29 cellular contexts compared by ENCODE assay signal in genomic region chr9:69012690-69013403, GRCh38. TPM values are rescaled to one million over a fixed set of nuclear protein-coding genes. Genes with fewer than 3 reads are reported as not detected.
DNase-seq lines count a peak whose midpoint lies in the region; ATAC-seq and FAIRE-seq lines count a peak whose summit lies in the region.
"Had no signal": no experiment of that assay in that cellular context is flagged by ENCODE, and none has a peak within 500 bp of the region (broad histone marks: within the 10 kb centered on the region; RNA-seq: fewer than 3 reads in every experiment).

No MANE protein-coding gene starts in this region.

- H3K27ac Mint-ChIP-seq in activated CD4-positive, alpha-beta memory T cell treated with anti-CD3 and anti-CD28 coated beads, Interleukin-2, amount 10 ng/mL, durations not matched to agents 7 days and 5 days = peak overlapping the region; percentile 23
- no peak overlapping the region for H3K27ac Mint-ChIP-seq in activated CD4-positive, alpha-beta memory T cell treated with anti-CD3 and anti-CD28 coated beads for 36 hours
- H3K27ac Mint-ChIP-seq in T-helper 17 cell = peak overlapping the region; percentile 16
- peak overlapping the region in 1 of 9 donors; percentile 70 for H3K27ac Mint-ChIP-seq in naive thymus-derived CD4-positive, alpha-beta T cell
- no peak overlapping the region for H3K27ac Mint-ChIP-seq in effector memory CD8-positive, alpha-beta T cell
- H3K27ac Mint-ChIP-seq: nephron, progenitor cell of endocrine pancreas had no signal

- peak overlapping the region; percentile 40 for H3K4me3 Mint-ChIP-seq in activated CD4-positive, alpha-beta memory T cell treated with anti-CD3 and anti-CD28 coated beads, Interleukin-2, amount 10 ng/mL, durations not matched to agents 7 days and 5 days
- H3K4me3 Mint-ChIP-seq in activated CD4-positive, alpha-beta memory T cell treated with anti-CD3 and anti-CD28 coated beads for 36 hours = no peak overlapping the region
- peak overlapping the region; percentile 36 for H3K4me3 Mint-ChIP-seq in T-helper 17 cell
- H3K4me3 Mint-ChIP-seq in naive thymus-derived CD4-positive, alpha-beta T cell = peak overlapping the region in 6 of 10 donors; percentile 29 to 67 (median 50)
- H3K4me3 Mint-ChIP-seq in effector memory CD8-positive, alpha-beta T cell = no peak overlapping the region
- H3K4me3 Mint-ChIP-seq: nephron had no signal

- CTCF ChIA-PET in activated CD4-positive, alpha-beta memory T cell treated with anti-CD3 and anti-CD28 coated beads, Interleukin-2, amount 10 ng/mL, durations not matched to agents 7 days and 5 days (lab: Charles Lee) = interaction anchor here (0.6 to 2.5 kb wide), 6 partner anchors 9 to 1364 kb away, joined by 3 to 6 read pairs (median 4); partner anchors contain the start of gene FXN
- CTCF ChIA-PET in activated CD4-positive, alpha-beta memory T cell treated with anti-CD3 and anti-CD28 coated beads for 36 hours (lab: Charles Lee) = no interaction called here
- CTCF ChIA-PET in naive thymus-derived CD4-positive, alpha-beta T cell (lab: Charles Lee) = interaction anchor here (0.6 to 1.0 kb wide), 3 partner anchors 16 to 179 kb away, joined by 3 to 4 read pairs (median 3); partner anchors contain the start of gene FXN

- POLR2A ChIA-PET in activated CD4-positive, alpha-beta memory T cell treated with anti-CD3 and anti-CD28 coated beads, Interleukin-2, amount 10 ng/mL, durations not matched to agents 7 days and 5 days (lab: Charles Lee) = interaction anchor here (0.8 to 4.6 kb wide), 4 partner anchors 7 to 117 kb away, joined by 4 to 17 read pairs (median 4); no protein-coding TSS in a partner anchor
- POLR2A ChIA-PET in activated CD4-positive, alpha-beta memory T cell treated with anti-CD3 and anti-CD28 coated beads for 36 hours (lab: Charles Lee) = no interaction called here
- POLR2A ChIA-PET in naive thymus-derived CD4-positive, alpha-beta T cell (lab: Charles Lee) = interaction anchor here (0.6 kb wide), 1 partner anchor 12 kb away, joined by 3 read pairs; no protein-coding TSS in a partner anchor

- peak; percentile 64 for FAIRE-seq in GM19239 (lab: Jason Lieb, UNC)
- FAIRE-seq: A204.1, frontal cortex had no signal

- H3K27ac ChIP-seq in naive thymus-derived CD4-positive, alpha-beta T cell (ENCODE audit: low read depth, low read length) = no peak overlapping the region
- H3K27ac ChIP-seq: C4-2B, cardiac muscle cell, GM23248 had no signal

- H3K36me3 ChIP-seq in naive thymus-derived CD4-positive, alpha-beta T cell (ENCODE audit: control insufficient read depth in 2 of 3, insufficient read depth in 3 of 3, low read length in 3 of 3) = no peaks in the 10 kb centered on the region
- H3K36me3 ChIP-seq: cardiac muscle cell had no signal

- intact Hi-C loops in activated CD4-positive, alpha-beta memory T cell treated with anti-CD3 and anti-CD28 coated beads for 36 hours (cut with micrococcal nuclease) = no loop called here
- intact Hi-C loops in naive thymus-derived CD4-positive, alpha-beta T cell (cut with micrococcal nuclease) = no loop called here

- no peaks in the 10 kb centered on the region for H3K9me3 ChIP-seq in T-helper 17 cell (ENCODE audit: control insufficient read depth, low read length, poor library complexity, severe bottlenecking)
- H3K9me3 ChIP-seq in naive thymus-derived CD4-positive, alpha-beta T cell (ENCODE audit: control insufficient read depth in 2 of 3, low read length in 3 of 3) = no peaks in the 10 kb centered on the region

- H3K36me3 Mint-ChIP-seq in activated CD4-positive, alpha-beta memory T cell treated with anti-CD3 and anti-CD28 coated beads, Interleukin-2, amount 10 ng/mL, durations not matched to agents 7 days and 5 days (ENCODE audit: low read depth) = no peaks in the 10 kb centered on the region
- no peaks in the 10 kb centered on the region for H3K36me3 Mint-ChIP-seq in activated CD4-positive, alpha-beta memory T cell treated with anti-CD3 and anti-CD28 coated beads for 36 hours
- H3K36me3 Mint-ChIP-seq in T-helper 17 cell (ENCODE audit: low read depth) = peaks cover 2% of the 10 kb centered on the region
- peaks cover 0 to 3% (median 0%) of the 10 kb centered on the region in 5 donors for H3K36me3 Mint-ChIP-seq in naive thymus-derived CD4-positive, alpha-beta T cell
- no peaks in the 10 kb centered on the region for H3K36me3 Mint-ChIP-seq in effector memory CD8-positive, alpha-beta T cell (ENCODE audit: insufficient read depth)

- H3K4me1 Mint-ChIP-seq in activated CD4-positive, alpha-beta memory T cell treated with anti-CD3 and anti-CD28 coated beads, Interleukin-2, amount 10 ng/mL, durations not matched to agents 7 days and 5 days = peaks cover 26% of the 10 kb centered on the region
- peaks cover 9% of the 10 kb centered on the region for H3K4me1 Mint-ChIP-seq in activated CD4-positive, alpha-beta memory T cell treated with anti-CD3 and anti-CD28 coated beads for 36 hours (ENCODE audit: low read depth)
- peaks cover 13% of the 10 kb centered on the region for H3K4me1 Mint-ChIP-seq in T-helper 17 cell
- H3K4me1 Mint-ChIP-seq in naive thymus-derived CD4-positive, alpha-beta T cell = peaks cover 5 to 20% (median 10%) of the 10 kb centered on the region in 7 donors
- peaks cover 0 to 7% of the 10 kb centered on the region in 2 donors for H3K4me1 Mint-ChIP-seq in effector memory CD8-positive, alpha-beta T cell (ENCODE audit: low read depth in 2 of 2)
- H3K4me1 Mint-ChIP-seq: nephron had no signal

- peaks cover 51% of the 10 kb centered on the region for H3K27me3 Mint-ChIP-seq in activated CD4-positive, alpha-beta memory T cell treated with anti-CD3 and anti-CD28 coated beads, Interleukin-2, amount 10 ng/mL, durations not matched to agents 7 days and 5 days
- peaks cover 10% of the 10 kb centered on the region for H3K27me3 Mint-ChIP-seq in activated CD4-positive, alpha-beta memory T cell treated with anti-CD3 and anti-CD28 coated beads for 36 hours
- H3K27me3 Mint-ChIP-seq in T-helper 17 cell = peaks cover 36% of the 10 kb centered on the region
- H3K27me3 Mint-ChIP-seq in naive thymus-derived CD4-positive, alpha-beta T cell = peaks cover 6 to 27% (median 13%) of the 10 kb centered on the region in 5 donors
- H3K27me3 Mint-ChIP-seq in effector memory CD8-positive, alpha-beta T cell = peaks cover 19 to 46% of the 10 kb centered on the region in 2 donors

- ATAC-seq in T-helper 17 cell (no peak), HG02852 (IDR thresholded peaks at IDR 0.05; ENCODE audit: unreplicated experiment) (no peak)
- ATAC-seq in naive thymus-derived CD4-positive, alpha-beta T cell = no peak
- no peak for ATAC-seq in effector memory CD8-positive, alpha-beta T cell (replicated peaks)

- peaks cover 0 to 11% of the 10 kb centered on the region in 2 donors for H3K4me1 ChIP-seq in naive thymus-derived CD4-positive, alpha-beta T cell (ENCODE audit: control insufficient read depth in 2 of 2, insufficient read depth in 2 of 2, low read length in 2 of 2)

- no peaks in the 10 kb centered on the region for H3K27me3 ChIP-seq in naive thymus-derived CD4-positive, alpha-beta T cell (ENCODE audit: control insufficient read depth in 2 of 2, insufficient read depth in 2 of 2, low read length in 2 of 2)
- H3K27me3 ChIP-seq: cardiac muscle cell had no signal

- H3K9me3 Mint-ChIP-seq in activated CD4-positive, alpha-beta memory T cell treated with anti-CD3 and anti-CD28 coated beads, Interleukin-2, amount 10 ng/mL, durations not matched to agents 7 days and 5 days = no peaks in the 10 kb centered on the region
- H3K9me3 Mint-ChIP-seq in activated CD4-positive, alpha-beta memory T cell treated with anti-CD3 and anti-CD28 coated beads for 36 hours = no peaks in the 10 kb centered on the region
- no peaks in the 10 kb centered on the region for H3K9me3 Mint-ChIP-seq in naive thymus-derived CD4-positive, alpha-beta T cell
- no peaks in the 10 kb centered on the region for H3K9me3 Mint-ChIP-seq in effector memory CD8-positive, alpha-beta T cell
- H3K9me3 Mint-ChIP-seq: nephron had no signal

- H3K4me3 ChIP-seq in naive thymus-derived CD4-positive, alpha-beta T cell (ENCODE audit: low read length) = no peak overlapping the region
- H3K4me3 ChIP-seq: cardiac muscle cell, GM23248 had no signal

- peak; percentile 50 for DNase-seq in activated CD4-positive, alpha-beta memory T cell treated with anti-CD3 and anti-CD28 coated beads, Interleukin-2, amount 10 ng/mL, durations not matched to agents 7 days and 5 days
- DNase-seq in activated CD4-positive, alpha-beta memory T cell treated with anti-CD3 and anti-CD28 coated beads for 36 hours = no peak
- no peak for DNase-seq in GM19239 (ENCODE audit: insufficient read length, low spot score)
- no peak for DNase-seq in T-helper 17 cell
- no peak for DNase-seq in naive thymus-derived CD4-positive, alpha-beta T cell
- no peak for DNase-seq in stimulated activated naive CD4-positive, alpha-beta T cell treated with Interleukin-2 at 50 U/mL for 16 hours (lab: John Stamatoyannopoulos, UW)
- no peak for DNase-seq in effector memory CD8-positive, alpha-beta T cell
- DNase-seq: amniotic stem cell; DMS 273 treated with DMSO at 0.1 percent for 48 hours; GM23248; Karpas-422; NCI-H1105 treated with DMSO at 0.1 percent for 48 hours; NCI-H2107; NCI-H526; OCI-M1; Right ventricle myocardium superior; stimulated activated CD4-positive, alpha-beta T cell treated with anti-CD3 and anti-CD28 coated beads, Interleukin-2, amount 100 ng/mL, for 24 hours had no signal

RNA-seq across cellular contexts. Expression of gene PRKACG, which starts 1.1 kb away (rescaled TPM):
- not detected for total RNA-seq in activated CD4-positive, alpha-beta memory T cell treated with anti-CD3 and anti-CD28 coated beads, Interleukin-2, amount 10 ng/mL, durations not matched to agents 7 days and 5 days
- total RNA-seq in activated CD4-positive, alpha-beta memory T cell treated with anti-CD3 and anti-CD28 coated beads for 36 hours = not detected
- not detected for total RNA-seq in T-helper 17 cell
- not detected for total RNA-seq in naive thymus-derived CD4-positive, alpha-beta T cell
- polyA plus RNA-seq in naive thymus-derived CD4-positive, alpha-beta T cell = not detected
- total RNA-seq: cardiac muscle cell, dermis microvascular lymphatic vessel endothelial cell, epithelial cell of proximal tubule, frontal cortex, GM23248, HT-29, mesenteric fat pad, progenitor cell of endocrine pancreas, Right ventricle myocardium superior, urinary bladder had no signal
- polyA plus RNA-seq: GM23248, urinary bladder had no signal

RNA-seq across cellular contexts. Expression of gene FXN, which starts 22.7 kb away (rescaled TPM):
- total RNA-seq in activated CD4-positive, alpha-beta memory T cell treated with anti-CD3 and anti-CD28 coated beads, Interleukin-2, amount 10 ng/mL, durations not matched to agents 7 days and 5 days = 10 to 100 TPM; 21.8 to 22.5 TPM
- total RNA-seq in activated CD4-positive, alpha-beta memory T cell treated with anti-CD3 and anti-CD28 coated beads for 36 hours = 10 to 100 TPM; 14.1 to 15.2 TPM
- total RNA-seq in T-helper 17 cell = 10 to 100 TPM; 11.7 to 16.2 TPM
- 10 to 100 TPM; 16.7 to 28.3 (median 19.1) TPM for total RNA-seq in naive thymus-derived CD4-positive, alpha-beta T cell
- 10 to 100 TPM; 56.7 to 84.7 TPM for polyA plus RNA-seq in naive thymus-derived CD4-positive, alpha-beta T cell

Comparison
In these comparisons a context has a peak if more than half of its experiments do, and no peak if none do; other contexts are left out.
1. H3K27ac Mint-ChIP-seq: peak in activated CD4-positive, alpha-beta memory T cell treated with anti-CD3 and anti-CD28 coated beads, Interleukin-2, amount 10 ng/mL, durations not matched to agents 7 days and 5 days (single experiment) and T-helper 17 cell (single experiment); none in activated CD4-positive, alpha-beta memory T cell treated with anti-CD3 and anti-CD28 coated beads for 36 hours (single experiment) and effector memory CD8-positive, alpha-beta T cell (0 of 2).
2. H3K4me3 Mint-ChIP-seq: peak in activated CD4-positive, alpha-beta memory T cell treated with anti-CD3 and anti-CD28 coated beads, Interleukin-2, amount 10 ng/mL, durations not matched to agents 7 days and 5 days (single experiment), T-helper 17 cell (single experiment) and naive thymus-derived CD4-positive, alpha-beta T cell (6 of 10); none in activated CD4-positive, alpha-beta memory T cell treated with anti-CD3 and anti-CD28 coated beads for 36 hours (single experiment) and effector memory CD8-positive, alpha-beta T cell (0 of 2).